ENCODE assay signal across 1 cellular context in genomic region chr5:6633469-6634326, GRCh38.
TF ChIP-seq lines count a peak whose summit lies in the region.

No MANE protein-coding gene starts in this region.

TF ChIP-seq in K562, 482 proteins besides CTCF, POLR2A, EP300 and RAD21 (continued from another document and continues in another):
- TF ChIP-seq CREB3 (tag; conservative IDR thresholded peaks at IDR 0.05; ENCODE audit: low read depth), result no peak
- TF ChIP-seq TAL1 (IDR thresholded peaks at IDR 0.05), result no peak
- no peak for TF ChIP-seq ZNF277 (CRISPR knock-in tag; IDR thresholded peaks at IDR 0.05; ENCODE audit: borderline replicate concordance)
- TF ChIP-seq NFATC3 (IDR thresholded peaks at IDR 0.05), result no peak
- peak in 2 of 3 experiments; percentile 10 to 25 for TF ChIP-seq YY1 (IDR thresholded peaks at IDR 0.05; ENCODE audit: borderline replicate concordance in 1 of 3, control insufficient read depth in 1 of 3, extremely low read depth in 1 of 3, insufficient read depth in 3 of 3, insufficient read length in 1 of 3, insufficient replicate concordance in 2 of 3, low read depth in 1 of 3, low read length in 2 of 3)
- TF ChIP-seq MGA (IDR thresholded peaks at IDR 0.05), result peak; percentile 47; the same call in 1 of the 2 replicates
- TF ChIP-seq E2F6 (IDR thresholded peaks at IDR 0.05; ENCODE audit: borderline replicate concordance in 1 of 2, extremely low read depth in 1 of 2, insufficient read depth in 1 of 2, insufficient read length in 1 of 2, low read depth in 1 of 2, low read length in 1 of 2, poor library complexity in 1 of 2, severe bottlenecking in 1 of 2), result peak; percentile 41 to 71
- peak; percentile 16; the same call in 1 of the 2 replicates for TF ChIP-seq SMARCA4 (IDR thresholded peaks at IDR 0.05)
- TF ChIP-seq ARID4B (CRISPR knock-in tag; IDR thresholded peaks at IDR 0.05), result 0 out of 2 replicates have a peak, but pooled peaks have one; percentile 27
- TF ChIP-seq NR1H2 (CRISPR knock-in tag; IDR thresholded peaks at IDR 0.05), result no peak
- TF ChIP-seq HDAC6 (IDR thresholded peaks at IDR 0.05; ENCODE audit: low read depth, low read length), result 0 out of 2 replicates have a peak, but pooled peaks have one; percentile 14
- TF ChIP-seq GMEB1 (CRISPR knock-in tag; IDR thresholded peaks at IDR 0.05), result no peak
- no peak for TF ChIP-seq TAF15 (IDR thresholded peaks at IDR 0.05; ENCODE audit: low read depth, low read length)
- peak; percentile 91 for TF ChIP-seq HNRNPL (IDR thresholded peaks at IDR 0.05; ENCODE audit: low read depth, low read length)
- peak; percentile 7 to 38; a peak in 1 of 4 replicates for TF ChIP-seq MAZ (CRISPR knock-in tag; conservative IDR thresholded peaks at IDR 0.05 in 1 of 2, IDR thresholded peaks at IDR 0.05 in 1 of 2)
- no peak; a peak in 1 of 4 replicates for TF ChIP-seq HDAC1 (IDR thresholded peaks at IDR 0.05)
- TF ChIP-seq NR2C2 (CRISPR knock-in tag; IDR thresholded peaks at IDR 0.05), result 0 out of 2 replicates have a peak, but pooled peaks have one; percentile 36
- TF ChIP-seq NR2C2 (tag; IDR thresholded peaks at IDR 0.05), result no peak
- TF ChIP-seq NBN (IDR thresholded peaks at IDR 0.05; ENCODE audit: low read depth), result no peak
- peak in 1 of 2 experiments; percentile 53; a peak in 1 of 4 replicates for TF ChIP-seq FOXA3 (CRISPR knock-in tag; conservative IDR thresholded peaks at IDR 0.05 in 1 of 2, IDR thresholded peaks at IDR 0.05 in 1 of 2)
- no peak for TF ChIP-seq E4F1 (CRISPR knock-in tag; IDR thresholded peaks at IDR 0.05; ENCODE audit: borderline replicate concordance)
- TF ChIP-seq RNF2 (IDR thresholded peaks at IDR 0.05), result 0 out of 2 replicates have a peak, but pooled peaks have one; percentile 16
- no peak for TF ChIP-seq NR2F6 (CRISPR knock-in tag; IDR thresholded peaks at IDR 0.05)
- 0 out of 2 replicates have a peak, but pooled peaks have one; percentile 78 for TF ChIP-seq HOMEZ (CRISPR knock-in tag; IDR thresholded peaks at IDR 0.05)
- peak in 1 of 2 experiments; percentile 41; a peak in 1 of 4 replicates for TF ChIP-seq TEAD1 (CRISPR knock-in tag; IDR thresholded peaks at IDR 0.05)
